ENCODE assay signal across 1 cellular context in genomic region chr10:84447701-84448400, GRCh38.
TF ChIP-seq lines count a peak whose summit lies in the region.

No MANE protein-coding gene starts in this region.

TF ChIP-seq in WTC11, 78 proteins besides CTCF, POLR2A, EP300 and RAD21 (continued from another document):
- TF ChIP-seq HMGXB4 (CRISPR knock-in tag; IDR thresholded peaks at IDR 0.05) = no peak
